1 cellular context compared by ENCODE assay signal in the genomic region with DNA sequence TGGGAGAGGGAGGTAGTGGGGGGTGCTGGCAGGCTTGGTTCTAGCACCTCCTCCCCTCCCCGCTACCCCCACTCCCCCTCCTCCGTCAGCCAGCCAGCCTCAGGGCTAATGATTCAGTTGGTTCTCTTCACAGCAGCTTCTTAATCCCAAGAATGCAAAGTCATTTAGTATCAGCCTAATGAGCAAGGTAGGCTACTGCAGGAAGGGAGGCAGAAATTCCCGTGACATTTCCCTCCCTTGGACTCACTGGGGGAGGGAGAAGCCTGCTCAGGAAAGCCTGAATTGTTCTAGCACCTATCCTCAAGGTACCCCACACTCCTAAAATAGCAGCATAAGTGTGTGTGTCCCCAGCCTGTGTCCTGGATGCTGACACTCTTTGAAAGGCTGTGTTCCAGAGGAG.
TF ChIP-seq lines count a peak whose summit lies in the region.

No MANE protein-coding gene starts in this region.

TF ChIP-seq in WTC11, 78 proteins besides CTCF, POLR2A, EP300 and RAD21 (continued from another document):
- TF ChIP-seq ATF2 (CRISPR knock-in tag; IDR thresholded peaks at IDR 0.05; ENCODE audit: borderline replicate concordance, low read depth) (no peak), RELA (CRISPR knock-in tag; IDR thresholded peaks at IDR 0.05; ENCODE audit: borderline replicate concordance) (no peak), RORB (CRISPR knock-in tag; IDR thresholded peaks at IDR 0.05) (no peak), KAT7 (CRISPR knock-in tag; IDR thresholded peaks at IDR 0.05; ENCODE audit: borderline replicate concordance) (no peak), ZNF671 (CRISPR knock-in tag; IDR thresholded peaks at IDR 0.05) (no peak), GTF2I (CRISPR knock-in tag; conservative IDR thresholded peaks at IDR 0.05) (no peak), FOXJ3 (CRISPR knock-in tag; IDR thresholded peaks at IDR 0.05; ENCODE audit: borderline replicate concordance) (no peak), ZNF138 (CRISPR knock-in tag; conservative IDR thresholded peaks at IDR 0.05) (no peak), TP53 (CRISPR knock-in tag; IDR thresholded peaks at IDR 0.05) (no peak), SP1 (CRISPR knock-in tag; conservative IDR thresholded peaks at IDR 0.05) (no peak)
- TF ChIP-seq, protein P1, sequence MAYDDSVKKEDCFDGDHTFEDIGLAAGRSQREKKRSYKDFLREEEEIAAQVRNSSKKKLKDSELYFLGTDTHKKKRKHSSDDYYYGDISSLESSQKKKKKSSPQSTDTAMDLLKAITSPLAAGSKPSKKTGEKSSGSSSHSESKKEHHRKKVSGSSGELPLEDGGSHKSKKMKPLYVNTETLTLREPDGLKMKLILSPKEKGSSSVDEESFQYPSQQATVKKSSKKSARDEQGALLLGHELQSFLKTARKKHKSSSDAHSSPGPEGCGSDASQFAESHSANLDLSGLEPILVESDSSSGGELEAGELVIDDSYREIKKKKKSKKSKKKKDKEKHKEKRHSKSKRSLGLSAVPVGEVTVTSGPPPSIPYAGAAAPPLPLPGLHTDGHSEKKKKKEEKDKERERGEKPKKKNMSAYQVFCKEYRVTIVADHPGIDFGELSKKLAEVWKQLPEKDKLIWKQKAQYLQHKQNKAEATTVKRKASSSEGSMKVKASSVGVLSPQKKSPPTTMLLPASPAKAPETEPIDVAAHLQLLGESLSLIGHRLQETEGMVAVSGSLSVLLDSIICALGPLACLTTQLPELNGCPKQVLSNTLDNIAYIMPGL (CRISPR knock-in tag; IDR thresholded peaks at IDR 0.05), result no peak
- TF ChIP-seq, protein P2, sequence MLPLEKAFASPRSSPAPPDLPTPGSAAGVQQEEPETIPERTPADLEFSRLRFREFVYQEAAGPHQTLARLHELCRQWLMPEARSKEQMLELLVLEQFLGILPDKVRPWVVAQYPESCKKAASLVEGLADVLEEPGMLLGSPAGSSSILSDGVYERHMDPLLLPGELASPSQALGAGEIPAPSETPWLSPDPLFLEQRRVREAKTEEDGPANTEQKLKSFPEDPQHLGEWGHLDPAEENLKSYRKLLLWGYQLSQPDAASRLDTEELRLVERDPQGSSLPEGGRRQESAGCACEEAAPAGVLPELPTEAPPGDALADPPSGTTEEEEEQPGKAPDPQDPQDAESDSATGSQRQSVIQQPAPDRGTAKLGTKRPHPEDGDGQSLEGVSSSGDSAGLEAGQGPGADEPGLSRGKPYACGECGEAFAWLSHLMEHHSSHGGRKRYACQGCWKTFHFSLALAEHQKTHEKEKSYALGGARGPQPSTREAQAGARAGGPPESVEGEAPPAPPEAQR (CRISPR knock-in tag; IDR thresholded peaks at IDR 0.05), result no peak
- TF ChIP-seq, protein P3, sequence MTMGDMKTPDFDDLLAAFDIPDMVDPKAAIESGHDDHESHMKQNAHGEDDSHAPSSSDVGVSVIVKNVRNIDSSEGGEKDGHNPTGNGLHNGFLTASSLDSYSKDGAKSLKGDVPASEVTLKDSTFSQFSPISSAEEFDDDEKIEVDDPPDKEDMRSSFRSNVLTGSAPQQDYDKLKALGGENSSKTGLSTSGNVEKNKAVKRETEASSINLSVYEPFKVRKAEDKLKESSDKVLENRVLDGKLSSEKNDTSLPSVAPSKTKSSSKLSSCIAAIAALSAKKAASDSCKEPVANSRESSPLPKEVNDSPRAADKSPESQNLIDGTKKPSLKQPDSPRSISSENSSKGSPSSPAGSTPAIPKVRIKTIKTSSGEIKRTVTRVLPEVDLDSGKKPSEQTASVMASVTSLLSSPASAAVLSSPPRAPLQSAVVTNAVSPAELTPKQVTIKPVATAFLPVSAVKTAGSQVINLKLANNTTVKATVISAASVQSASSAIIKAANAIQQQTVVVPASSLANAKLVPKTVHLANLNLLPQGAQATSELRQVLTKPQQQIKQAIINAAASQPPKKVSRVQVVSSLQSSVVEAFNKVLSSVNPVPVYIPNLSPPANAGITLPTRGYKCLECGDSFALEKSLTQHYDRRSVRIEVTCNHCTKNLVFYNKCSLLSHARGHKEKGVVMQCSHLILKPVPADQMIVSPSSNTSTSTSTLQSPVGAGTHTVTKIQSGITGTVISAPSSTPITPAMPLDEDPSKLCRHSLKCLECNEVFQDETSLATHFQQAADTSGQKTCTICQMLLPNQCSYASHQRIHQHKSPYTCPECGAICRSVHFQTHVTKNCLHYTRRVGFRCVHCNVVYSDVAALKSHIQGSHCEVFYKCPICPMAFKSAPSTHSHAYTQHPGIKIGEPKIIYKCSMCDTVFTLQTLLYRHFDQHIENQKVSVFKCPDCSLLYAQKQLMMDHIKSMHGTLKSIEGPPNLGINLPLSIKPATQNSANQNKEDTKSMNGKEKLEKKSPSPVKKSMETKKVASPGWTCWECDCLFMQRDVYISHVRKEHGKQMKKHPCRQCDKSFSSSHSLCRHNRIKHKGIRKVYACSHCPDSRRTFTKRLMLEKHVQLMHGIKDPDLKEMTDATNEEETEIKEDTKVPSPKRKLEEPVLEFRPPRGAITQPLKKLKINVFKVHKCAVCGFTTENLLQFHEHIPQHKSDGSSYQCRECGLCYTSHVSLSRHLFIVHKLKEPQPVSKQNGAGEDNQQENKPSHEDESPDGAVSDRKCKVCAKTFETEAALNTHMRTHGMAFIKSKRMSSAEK (CRISPR knock-in tag; IDR thresholded peaks at IDR 0.05; ENCODE audit: borderline replicate concordance), result no peak
